Comparison of ENCODE assay signal across 41 cellular contexts in genomic region chr17:8728251-8728925, GRCh38. TPM values are rescaled to one million over a fixed set of nuclear protein-coding genes. Genes with fewer than 3 reads are reported as not detected.
"Had no signal": no experiment of that assay in that cellular context is flagged by ENCODE, and none has a peak within 500 bp of the region (broad histone marks: within the 10 kb centered on the region; RNA-seq: fewer than 3 reads in every experiment).

No MANE protein-coding gene starts in this region.

- H3K27me3 Mint-ChIP-seq: activated T-cell treated with anti-CD3 and anti-CD28 coated beads, Interleukin-2, amount 50 U/mL, for 24 hours had no signal

- H3K4me3 Mint-ChIP-seq: activated naive CD4-positive, alpha-beta T cell treated with anti-CD3 and anti-CD28 coated beads, Interleukin-2, amount 50 U/mL, for 24 hours; activated naive CD8-positive, alpha-beta T cell treated with anti-CD3 and anti-CD28 coated beads, Interleukin-2, amount 50 U/mL, for 24 hours; activated T-cell treated with anti-CD3 and anti-CD28 coated beads, Interleukin-2, amount 50 U/mL, for 24 hours; activated T-helper 17 cell treated with anti-CD3 and anti-CD28 coated beads, Interleukin-2, amount 50 U/mL, for 72 hours; effector memory CD8-positive, alpha-beta T cell; neural crest cell; stimulated activated memory B cell treated with anti-CD40 and anti-IgM and Interleukin-4, amounts not matched to agents 10 μg/mL and 1 μg/mL and 100 μg/mL, for 72 hours; stimulated activated naive CD8-positive, alpha-beta T cell treated with anti-CD3 and anti-CD28 coated beads, Interleukin-15, amount 100 ng/mL, for 72 hours; T-helper 17 cell had no signal

- H3K36me3 Mint-ChIP-seq: activated naive CD4-positive, alpha-beta T cell treated with anti-CD3 and anti-CD28 coated beads, Interleukin-2, amount 50 U/mL, for 24 hours; stimulated activated memory B cell treated with anti-CD40 and anti-IgM and Interleukin-4, amounts not matched to agents 10 μg/mL and 1 μg/mL and 100 μg/mL, for 72 hours had no signal

- H3K27ac ChIP-seq: colonic mucosa, dorsolateral prefrontal cortex, foreskin keratinocyte, heart right ventricle, right lobe of liver, upper lobe of left lung, vagina, WERI-Rb-1 had no signal

- H3K4me1 ChIP-seq: colonic mucosa, right lobe of liver, vagina had no signal

- H3K4me1 Mint-ChIP-seq: activated naive CD4-positive, alpha-beta T cell treated with anti-CD3 and anti-CD28 coated beads, Interleukin-2, amount 50 U/mL, for 24 hours; activated T-helper 17 cell treated with anti-CD3 and anti-CD28 coated beads, Interleukin-2, amount 50 U/mL, for 72 hours; stimulated activated memory B cell treated with anti-CD40 and anti-IgM and Interleukin-4, amounts not matched to agents 10 μg/mL and 1 μg/mL and 100 μg/mL, for 72 hours; stimulated activated naive CD8-positive, alpha-beta T cell treated with anti-CD3 and anti-CD28 coated beads, Interleukin-15, amount 100 ng/mL, for 72 hours; T-helper 17 cell had no signal

- H3K27me3 ChIP-seq: colonic mucosa, dorsolateral prefrontal cortex, heart right ventricle, right lobe of liver, upper lobe of left lung, vagina had no signal

- H3K9me3 Mint-ChIP-seq: activated naive CD4-positive, alpha-beta T cell treated with anti-CD3 and anti-CD28 coated beads, Interleukin-2, amount 50 U/mL, for 24 hours; activated naive CD8-positive, alpha-beta T cell treated with anti-CD3 and anti-CD28 coated beads, Interleukin-2, amount 50 U/mL, for 24 hours; activated T-cell treated with anti-CD3 and anti-CD28 coated beads, Interleukin-2, amount 50 U/mL, for 24 hours; activated T-helper 17 cell treated with anti-CD3 and anti-CD28 coated beads, Interleukin-2, amount 50 U/mL, for 72 hours; effector memory CD8-positive, alpha-beta T cell; neural crest cell; stimulated activated memory B cell treated with anti-CD40 and anti-IgM and Interleukin-4, amounts not matched to agents 10 μg/mL and 1 μg/mL and 100 μg/mL, for 72 hours; stimulated activated naive CD8-positive, alpha-beta T cell treated with anti-CD3 and anti-CD28 coated beads, Interleukin-15, amount 100 ng/mL, for 72 hours had no signal

- DNase-seq: activated CD4-positive, alpha-beta T cell treated with anti-CD3 and anti-CD28 coated beads for 48 hours; activated CD4-positive, alpha-beta T cell treated with anti-CD3 and anti-CD28 coated beads, Interleukin-2, amount 50 U/mL, for 48 hours; activated CD8-positive, alpha-beta memory T cell treated with anti-CD3 and anti-CD28 coated beads, Interleukin-2, amount 50 U/mL, for 4 hours; activated gamma-delta T cell treated with Interleukin-2 at 50 U/mL for 16 hours; activated naive CD8-positive, alpha-beta T cell treated with anti-CD3 and anti-CD28 coated beads, Interleukin-2, amount 50 U/mL, for 24 hours; activated T-cell treated with anti-CD3 and anti-CD28 coated beads, Interleukin-2, amount 50 U/mL, for 24 hours; cerebellar nuclear complex; colonic mucosa; dorsolateral prefrontal cortex; effector memory CD8-positive, alpha-beta T cell; foreskin keratinocyte; heart right ventricle; kidney glomerular epithelial cell; right lobe of liver; stimulated activated CD4-positive, alpha-beta T cell treated with anti-CD3 and anti-CD28 coated beads, Interleukin-12 subunit alpha, Interleukin-12 subunit beta, amount 100 ng/mL, for 4 hours; stimulated activated CD4-positive, alpha-beta T cell treated with anti-CD3 and anti-CD28 coated beads, Interleukin-4, amount 100 ng/mL, for 24 hours; stimulated activated naive CD8-positive, alpha-beta T cell treated with anti-CD3 and anti-CD28 coated beads, Interleukin-15, amount 100 ng/mL, for 72 hours; substantia nigra; T-helper 17 cell; T1000; WERI-Rb-1 had no signal

- H3K27ac Mint-ChIP-seq: activated naive CD4-positive, alpha-beta T cell treated with anti-CD3 and anti-CD28 coated beads, Interleukin-2, amount 50 U/mL, for 24 hours; activated naive CD8-positive, alpha-beta T cell treated with anti-CD3 and anti-CD28 coated beads, Interleukin-2, amount 50 U/mL, for 24 hours; activated T-cell treated with anti-CD3 and anti-CD28 coated beads, Interleukin-2, amount 50 U/mL, for 24 hours; activated T-helper 17 cell treated with anti-CD3 and anti-CD28 coated beads, Interleukin-2, amount 50 U/mL, for 72 hours; effector memory CD8-positive, alpha-beta T cell; progenitor cell of endocrine pancreas; stimulated activated memory B cell treated with anti-CD40 and anti-IgM and Interleukin-4, amounts not matched to agents 10 μg/mL and 1 μg/mL and 100 μg/mL, for 72 hours; T-helper 17 cell had no signal

- ATAC-seq: activated CD4-positive, CD25-positive, alpha-beta regulatory T cell treated with anti-CD3 and anti-CD28 coated beads, Interleukin-2, amount 50 U/mL, for 24 hours; activated naive CD8-positive, alpha-beta T cell treated with anti-CD3 and anti-CD28 coated beads, Interleukin-2, amount 50 U/mL, for 24 hours; activated T-helper 17 cell treated with anti-CD3 and anti-CD28 coated beads, Interleukin-2, amount 50 U/mL, for 72 hours; effector memory CD8-positive, alpha-beta T cell; foreskin keratinocyte; left lobe of liver; right lobe of liver; SK-N-SH treated with all-trans-retinoic acid at 6 μM for 48 hours; stimulated activated memory B cell treated with anti-CD40 and anti-IgM and Interleukin-4, amounts not matched to agents 10 μg/mL and 1 μg/mL and 100 μg/mL, for 72 hours; stimulated activated naive CD8-positive, alpha-beta T cell treated with anti-CD3 and anti-CD28 coated beads, Interleukin-15, amount 100 ng/mL, for 72 hours; T-helper 17 cell had no signal

- H3K36me3 ChIP-seq: colonic mucosa, heart right ventricle, right lobe of liver, upper lobe of left lung, vagina, WERI-Rb-1 had no signal

- H3K4me3 ChIP-seq: colonic mucosa, dorsolateral prefrontal cortex, heart right ventricle, lung, right lobe of liver, upper lobe of left lung, vagina had no signal

- H3K9me3 ChIP-seq: colonic mucosa, heart right ventricle, right lobe of liver, upper lobe of left lung, vagina had no signal

RNA-seq across cellular contexts. Expression of gene CCDC42, which starts 16.2 kb away (rescaled TPM):
- total RNA-seq: colonic mucosa, fibroblast of lung, foreskin keratinocyte, glomerular endothelial cell, left lobe of liver, mesenteric fat pad, mucosa of gallbladder, neural crest cell, omental fat pad, progenitor cell of endocrine pancreas, renal cortical epithelial cell, right lobe of liver, skeletal muscle tissue, vagina had no signal
- polyA plus RNA-seq: esophagus, fibroblast of lung, foreskin keratinocyte, heart right ventricle had no signal

RNA-seq across cellular contexts. Expression of gene SPDYE4, which starts 30.0 kb away (rescaled TPM):
- total RNA-seq: activated CD8-positive, alpha-beta memory T cell treated with anti-CD3 and anti-CD28 coated beads for 36 hours; activated T-helper 17 cell treated with anti-CD3 and anti-CD28 coated beads, Interleukin-2, amount 50 U/mL, for 72 hours; colonic mucosa; dorsolateral prefrontal cortex; fibroblast of lung; foreskin keratinocyte; glomerular endothelial cell; heart right ventricle; left lobe of liver; lung; mesenteric fat pad; mucosa of gallbladder; neural crest cell; omental fat pad; progenitor cell of endocrine pancreas; renal cortical epithelial cell; right lobe of liver; skeletal muscle tissue; T-helper 17 cell; upper lobe of left lung; vagina had no signal
- polyA plus RNA-seq: esophagus, fibroblast of lung, foreskin keratinocyte, heart right ventricle, lung had no signal
